ENCODE assay signal across 8 cellular contexts in genomic region chr14:93332032-93332852, GRCh38. TPM values are rescaled to one million over a fixed set of nuclear protein-coding genes. Genes with fewer than 3 reads are reported as not detected.
A peak's percentile ranks its signal among the peaks of the same experiment; 100 is the strongest.
DNase-seq lines count a peak whose midpoint lies in the region; ATAC-seq and TF ChIP-seq lines count a peak whose summit lies in the region.

No MANE protein-coding gene starts in this region.

- DNase-seq in Daoy (ENCODE audit: low read depth) (peak; percentile 67), T follicular helper cell (ENCODE audit: low read depth) (peak; percentile 4), chondrocyte (ENCODE audit: low spot score) (no peak), left colon (peak; percentile 49 to 74), dedifferentiated amniotic fluid mesenchymal stem cell (ENCODE audit: extremely low spot score) (no peak)
- DNase-seq in stimulated activated CD4-positive, alpha-beta T cell treated with anti-CD3 and anti-CD28 coated beads, Interleukin-2, amount 100 ng/mL, for 48 hours: peak; percentile 18

- ATAC-seq in GM19452 (IDR thresholded peaks at IDR 0.05; ENCODE audit: unreplicated experiment): peak; percentile 45
- peak; percentile 25 for ATAC-seq in HG03469 (IDR thresholded peaks at IDR 0.05; ENCODE audit: unreplicated experiment)
- ATAC-seq in left colon: peak; percentile 74

- intact Hi-C loops in left colon (cut with DNase I, micrococcal nuclease): no loop called here

- H3K36me3 Mint-ChIP-seq in chondrocyte (ENCODE audit: low read depth): no peaks in the 10 kb centered on the region

- TF ChIP-seq CTCF in chondrocyte (IDR thresholded peaks at IDR 0.05): peak; percentile 22

- peaks cover 43% of the 10 kb centered on the region for H3K4me1 Mint-ChIP-seq in chondrocyte (ENCODE audit: low read depth)

- peak overlapping the region; percentile 96 for H3K27ac Mint-ChIP-seq in chondrocyte (ENCODE audit: unreplicated experiment)

- no peaks in the 10 kb centered on the region for H3K9me3 Mint-ChIP-seq in chondrocyte (ENCODE audit: low read depth)

- H3K27me3 Mint-ChIP-seq in chondrocyte (ENCODE audit: low read depth): no peaks in the 10 kb centered on the region

- peak overlapping the region; percentile 86 for H3K4me3 Mint-ChIP-seq in chondrocyte (ENCODE audit: unreplicated experiment)

RNA-seq across cellular contexts. Expression of gene BTBD7, which starts 0.6 kb away (rescaled TPM):
- total RNA-seq in Daoy (2014; rRNA removed; shearing (Covaris generic)): 15.9 and 16.5 TPM in 2 replicates
- 43.5 to 57.9 TPM (median 44.4 TPM) in 3 replicates for total RNA-seq in chondrocyte
- total RNA-seq in left colon: 10 to 100 TPM; 37.1 to 41.5 TPM

RNA-seq across cellular contexts. Expression of gene COX8C, which starts 14.7 kb away (rescaled TPM):
- total RNA-seq in Daoy (2014; rRNA removed; shearing (Covaris generic)): not detected in 2 replicates
- total RNA-seq in chondrocyte (not detected in 3 replicates), left colon (not detected)

Comparison
In these comparisons a context has a peak if more than half of its experiments do, and no peak if none do; other contexts are left out.
1. DNase-seq: peak in Daoy (single experiment), T follicular helper cell (single experiment), left colon (2 of 2) and stimulated activated CD4-positive, alpha-beta T cell treated with anti-CD3 and anti-CD28 coated beads, Interleukin-2, amount 100 ng/mL, for 48 hours (2 of 2); none in chondrocyte (single experiment) and dedifferentiated amniotic fluid mesenchymal stem cell (single experiment).
2. Peak in every context shown above with its lines, with median percentiles within 50 percentile points of each other: ATAC-seq.